10 cellular contexts compared by ENCODE assay signal in the genomic region with DNA sequence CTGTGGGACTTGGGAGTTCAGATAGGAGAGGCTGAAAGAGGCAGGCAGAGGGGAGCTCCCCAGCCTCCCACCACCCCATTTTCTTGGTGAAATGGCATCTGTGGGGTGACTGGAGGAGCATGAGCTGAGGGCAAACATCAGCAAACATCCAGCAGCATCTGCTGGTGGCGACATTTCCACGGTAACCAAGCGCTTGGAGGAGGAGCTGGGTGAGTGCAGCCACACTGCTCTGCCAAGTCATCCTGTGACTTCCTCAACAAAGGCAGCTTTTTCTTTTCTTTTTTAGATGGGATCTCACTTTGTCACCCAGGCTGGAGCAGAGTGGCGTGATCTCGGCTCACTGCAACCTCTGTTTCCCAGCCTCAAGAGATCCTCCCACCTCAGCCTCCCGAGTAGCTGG. TPM values are rescaled to one million over a fixed set of nuclear protein-coding genes. Genes with fewer than 3 reads are reported as not detected.
A peak's percentile ranks its signal among the peaks of the same experiment; 100 is the strongest.
DNase-seq lines count a peak whose midpoint lies in the region; ATAC-seq and TF ChIP-seq lines count a peak whose summit lies in the region.
"Had no signal": no experiment of that assay in that cellular context is flagged by ENCODE, and none has a peak within 500 bp of the region (broad histone marks: within the 10 kb centered on the region; RNA-seq: fewer than 3 reads in every experiment).

No MANE protein-coding gene starts in this region.

- no peak for ATAC-seq in GM18505 (IDR thresholded peaks at IDR 0.05; ENCODE audit: unreplicated experiment)

- peak overlapping the region; percentile 77 for H3K4me3 Mint-ChIP-seq in activated naive CD4-positive, alpha-beta T cell treated with anti-CD3 and anti-CD28 coated beads, Interleukin-2, amount 50 U/mL, for 24 hours
- H3K4me3 Mint-ChIP-seq in T-helper 2 cell treated with Interferon-gamma antibody and Interleukin-4, amounts not matched to agents 5 μg/mL and 100 μg/mL, for 36 hours = no peak overlapping the region
- peak overlapping the region; percentile 38 for H3K4me3 Mint-ChIP-seq in stimulated activated naive CD8-positive, alpha-beta T cell treated with anti-CD3 and anti-CD28 coated beads, Interleukin-15, Interleukin-2, amounts not matched to agents 100 ng/mL and 50 ng/mL, for 24 hours

- peaks cover 23% of the 10 kb centered on the region for H3K36me3 ChIP-seq in A673 (ENCODE audit: insufficient read depth, low read length, poor library complexity, severe bottlenecking)

- POLR2A ChIA-PET in A673 (lab: Charles Lee; ENCODE audit: low non-redundant PET) = interaction anchor here (0.6 kb wide), 1 partner anchor 129 kb away, joined by 3 read pairs; no protein-coding TSS in a partner anchor

- no peak overlapping the region for H3K27ac ChIP-seq in A673 (ENCODE audit: low read depth, low read length, poor library complexity, severe bottlenecking)

- BruUV-seq in A673 (replicated peaks; lab: Mats Ljungman, UMichigan) = no TSS peak

- H3K27me3 Mint-ChIP-seq in activated naive CD4-positive, alpha-beta T cell treated with anti-CD3 and anti-CD28 coated beads, Interleukin-2, amount 50 U/mL, for 24 hours = no peaks in the 10 kb centered on the region
- H3K27me3 Mint-ChIP-seq in T-helper 2 cell treated with Interferon-gamma antibody and Interleukin-4, amounts not matched to agents 5 μg/mL and 100 μg/mL, for 36 hours (ENCODE audit: low read depth) = no peaks in the 10 kb centered on the region
- no peaks in the 10 kb centered on the region for H3K27me3 Mint-ChIP-seq in stimulated activated naive CD8-positive, alpha-beta T cell treated with anti-CD3 and anti-CD28 coated beads, Interleukin-15, Interleukin-2, amounts not matched to agents 100 ng/mL and 50 ng/mL, for 24 hours

- no peak for TF ChIP-seq POLR2A in GM18505 (IDR thresholded peaks at IDR 0.05; ENCODE audit: borderline replicate concordance, extremely low read depth, insufficient read depth, insufficient read length)

- H3K36me3 Mint-ChIP-seq in activated naive CD4-positive, alpha-beta T cell treated with anti-CD3 and anti-CD28 coated beads, Interleukin-2, amount 50 U/mL, for 24 hours = peaks cover 10% of the 10 kb centered on the region
- H3K36me3 Mint-ChIP-seq in T-helper 2 cell treated with Interferon-gamma antibody and Interleukin-4, amounts not matched to agents 5 μg/mL and 100 μg/mL, for 36 hours (ENCODE audit: low read depth) = peaks cover 41% of the 10 kb centered on the region
- H3K36me3 Mint-ChIP-seq in stimulated activated naive CD8-positive, alpha-beta T cell treated with anti-CD3 and anti-CD28 coated beads, Interleukin-15, Interleukin-2, amounts not matched to agents 100 ng/mL and 50 ng/mL, for 24 hours (ENCODE audit: low read depth) = peaks cover 58% of the 10 kb centered on the region

- DNase-seq in activated naive CD4-positive, alpha-beta T cell treated with anti-CD3 and anti-CD28 coated beads, Interleukin-2, amount 50 U/mL, for 16 hours = no peak
- DNase-seq in T-helper 2 cell treated with Interferon-gamma antibody and Interleukin-4, amounts not matched to agents 5 μg/mL and 100 μg/mL, for 36 hours (ENCODE audit: low spot score) = no peak
- DNase-seq in fibroblast of mammary gland (ENCODE audit: low read depth) (peak; percentile 45), dedifferentiated amniotic fluid mesenchymal stem cell (ENCODE audit: extremely low spot score) (no peak), A673 (ENCODE audit: low spot score) (no peak)

- TF ChIP-seq CTCF in fibroblast of mammary gland (conservative IDR thresholded peaks at IDR 0.05; ENCODE audit: control insufficient read depth, insufficient read depth, low read depth, low read length) (no peak), A673 (conservative IDR thresholded peaks at IDR 0.05; ENCODE audit: low read depth, low read length) (no peak)

- no peak overlapping the region for H3K4me3 ChIP-seq in fibroblast of mammary gland (ENCODE audit: control insufficient read depth, low read depth, low read length)
- H3K4me3 ChIP-seq in A673 (ENCODE audit: low read depth, low read length, poor library complexity, severe bottlenecking) = no peak overlapping the region
- H3K4me3 ChIP-seq: body of pancreas, lung had no signal

- H3K27me3 ChIP-seq in A673 (replicated peaks; ENCODE audit: insufficient read depth, low read depth, low read length, poor library complexity) = no peaks in the 10 kb centered on the region
- H3K27me3 ChIP-seq: body of pancreas had no signal

- peaks cover 11% of the 10 kb centered on the region for H3K4me1 ChIP-seq in A673 (ENCODE audit: insufficient read depth, low read length, poor library complexity, severe bottlenecking)

- intact Hi-C loops in A673 (cut with micrococcal nuclease; ENCODE audit: unreplicated experiment) = no loop called here

- no peaks in the 10 kb centered on the region for H3K9me3 ChIP-seq in A673 (ENCODE audit: low read depth, low read length, poor library complexity, severe bottlenecking)
- H3K9me3 ChIP-seq: body of pancreas had no signal

- no peaks in the 10 kb centered on the region for H3K9me3 Mint-ChIP-seq in activated naive CD4-positive, alpha-beta T cell treated with anti-CD3 and anti-CD28 coated beads, Interleukin-2, amount 50 U/mL, for 24 hours
- no peaks in the 10 kb centered on the region for H3K9me3 Mint-ChIP-seq in T-helper 2 cell treated with Interferon-gamma antibody and Interleukin-4, amounts not matched to agents 5 μg/mL and 100 μg/mL, for 36 hours
- H3K9me3 Mint-ChIP-seq in stimulated activated naive CD8-positive, alpha-beta T cell treated with anti-CD3 and anti-CD28 coated beads, Interleukin-15, Interleukin-2, amounts not matched to agents 100 ng/mL and 50 ng/mL, for 24 hours = no peaks in the 10 kb centered on the region

- peak overlapping the region; percentile 92 for H3K27ac Mint-ChIP-seq in activated naive CD4-positive, alpha-beta T cell treated with anti-CD3 and anti-CD28 coated beads, Interleukin-2, amount 50 U/mL, for 24 hours
- peak overlapping the region; percentile 50 for H3K27ac Mint-ChIP-seq in T-helper 2 cell treated with Interferon-gamma antibody and Interleukin-4, amounts not matched to agents 5 μg/mL and 100 μg/mL, for 36 hours
- H3K27ac Mint-ChIP-seq in stimulated activated naive CD8-positive, alpha-beta T cell treated with anti-CD3 and anti-CD28 coated beads, Interleukin-15, Interleukin-2, amounts not matched to agents 100 ng/mL and 50 ng/mL, for 24 hours = peak overlapping the region; percentile 79

- H3K4me1 Mint-ChIP-seq in activated naive CD4-positive, alpha-beta T cell treated with anti-CD3 and anti-CD28 coated beads, Interleukin-2, amount 50 U/mL, for 24 hours = peaks cover 83% of the 10 kb centered on the region
- peaks cover 44% of the 10 kb centered on the region for H3K4me1 Mint-ChIP-seq in T-helper 2 cell treated with Interferon-gamma antibody and Interleukin-4, amounts not matched to agents 5 μg/mL and 100 μg/mL, for 36 hours (ENCODE audit: low read depth)
- H3K4me1 Mint-ChIP-seq in stimulated activated naive CD8-positive, alpha-beta T cell treated with anti-CD3 and anti-CD28 coated beads, Interleukin-15, Interleukin-2, amounts not matched to agents 100 ng/mL and 50 ng/mL, for 24 hours (ENCODE audit: low read depth) = peaks cover 80% of the 10 kb centered on the region

- CTCF ChIA-PET in A673 (lab: Charles Lee) = no interaction called here

RNA-seq across cellular contexts. Expression of gene TXNL4A, which starts 5.6 kb away (rescaled TPM):
- 201 and 216 TPM in 2 replicates for total RNA-seq in A673 (2021)

RNA-seq across cellular contexts. Expression of gene HSBP1L1, which starts 18.3 kb away (rescaled TPM):
- 1.1 and 1.9 TPM in 2 replicates for total RNA-seq in A673 (2021)

RNA-seq across cellular contexts. Expression of gene SLC66A2, which starts 31.3 kb away (rescaled TPM):
- 28.0 and 34.9 TPM in 2 replicates for total RNA-seq in A673 (2021)

RNA-seq across cellular contexts. Expression of gene RBFA, which starts 51.5 kb away (rescaled TPM):
- total RNA-seq in A673 (2021) = 39.5 and 46.1 TPM in 2 replicates
